31 cellular contexts compared by ENCODE assay signal in the genomic region with DNA sequence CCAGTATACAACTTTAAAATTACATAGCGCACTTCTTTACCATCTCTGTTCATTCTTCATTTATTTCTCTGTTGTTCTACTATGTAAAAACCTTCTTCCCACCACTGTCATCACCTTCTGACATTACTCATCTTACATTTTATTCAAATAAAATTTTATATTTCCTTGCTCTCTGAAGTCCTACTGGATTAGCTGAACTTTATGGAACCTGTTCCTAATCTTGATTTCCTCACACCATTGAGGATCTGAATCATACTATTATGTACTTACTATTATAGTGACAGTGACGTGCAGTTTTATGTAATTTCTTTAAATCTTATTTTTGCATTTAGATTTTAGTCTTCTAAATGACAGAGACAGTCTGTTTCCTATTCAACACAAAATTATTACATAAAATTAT.
"Had no signal": no experiment of that assay in that cellular context is flagged by ENCODE, and none has a peak within 500 bp of the region (broad histone marks: within the 10 kb centered on the region; RNA-seq: fewer than 3 reads in every experiment).

No MANE protein-coding gene starts in this region.

- H3K36me3 ChIP-seq: neural progenitor cell, ovary, right lobe of liver, sigmoid colon, spleen, suprapubic skin, tibial artery, transverse colon, upper lobe of right lung, vagina had no signal

- H3K27me3 ChIP-seq: neural progenitor cell, ovary, right lobe of liver, sigmoid colon, spleen, suprapubic skin, testis, tibial artery, transverse colon, upper lobe of right lung, vagina had no signal

- H3K4me2 ChIP-seq: neural progenitor cell, smooth muscle cell had no signal

- H3K79me2 ChIP-seq: parathyroid adenoma had no signal

- ATAC-seq: naive thymus-derived CD8-positive, alpha-beta T cell; natural killer cell treated with Interleukin-12 subunit alpha and Interleukin-12 subunit beta and Interleukin-15 and Interleukin-18, amount 100 ng/mL, for 72 hours; psoas muscle; right cardiac atrium; right lobe of liver; stimulated activated memory B cell treated with anti-CD40 and anti-IgM and Interleukin-4, amounts not matched to agents 10 μg/mL and 1 μg/mL and 100 μg/mL, for 72 hours; stimulated activated naive CD8-positive, alpha-beta T cell treated with anti-CD3 and anti-CD28 coated beads, Interleukin-15, amount 100 ng/mL, for 72 hours; stimulated activated naive CD8-positive, alpha-beta T cell treated with anti-CD3 and anti-CD28 coated beads, Interleukin-15, Interleukin-2, amounts not matched to agents 100 U/mL and 50 U/mL, for 24 hours; upper lobe of right lung had no signal

- H2AFZ ChIP-seq: neural progenitor cell, parathyroid adenoma had no signal

- DNase-seq: naive B cell; naive thymus-derived CD8-positive, alpha-beta T cell; nephron progenitor cell; occipital lobe; ovary; posterior cingulate gyrus; psoas muscle; right cardiac atrium; right lobe of liver; sigmoid colon; spleen; stimulated activated CD4-positive, alpha-beta T cell treated with anti-CD3 and anti-CD28 coated beads, Interleukin-12 subunit alpha, Interleukin-12 subunit beta, amount 100 ng/mL, for 4 hours; stimulated activated CD4-positive, alpha-beta T cell treated with anti-CD3 and anti-CD28 coated beads, Interleukin-1b, Interleukin-23, amount 100 ng/mL, for 48 hours; stimulated activated CD4-positive, alpha-beta T cell treated with anti-CD3 and anti-CD28 coated beads, Interleukin-4, amount 100 ng/mL, for 1 hour; stimulated activated CD4-positive, alpha-beta T cell treated with anti-CD3 and anti-CD28 coated beads, Interleukin-4, amount 100 ng/mL, for 4 hours; stimulated activated CD8-positive, alpha-beta memory T cell treated with anti-CD3 and anti-CD28 coated beads, Interleukin-4, amount 100 ng/mL, for 48 hours; stimulated activated naive CD4-positive, alpha-beta T cell; stimulated activated naive CD8-positive, alpha-beta T cell treated with anti-CD3 and anti-CD28 coated beads, Interleukin-15, amount 100 ng/mL, for 72 hours; stimulated activated naive CD8-positive, alpha-beta T cell treated with anti-CD3 and anti-CD28 coated beads, Interleukin-15, Interleukin-2, amounts not matched to agents 100 U/mL and 50 U/mL, for 24 hours; substantia nigra; testis; tibial artery; transverse colon; upper lobe of right lung had no signal

- H3K9ac ChIP-seq: neural progenitor cell, parathyroid adenoma had no signal

- H3K27ac ChIP-seq: neural progenitor cell, ovary, parathyroid adenoma, psoas muscle, right lobe of liver, sigmoid colon, spleen, suprapubic skin, testis, tibial artery, transverse colon, upper lobe of right lung, vagina had no signal

- H3K9me3 ChIP-seq: ovary, psoas muscle, right lobe of liver, sigmoid colon, spleen, suprapubic skin, testis, tibial artery, transverse colon, upper lobe of right lung, vagina had no signal

- H3K4me3 ChIP-seq: neural progenitor cell, ovary, psoas muscle, right lobe of liver, sigmoid colon, smooth muscle cell, spleen, suprapubic skin, testis, tibial artery, transverse colon, upper lobe of right lung, vagina had no signal

- H3K4me1 ChIP-seq: neural progenitor cell, parathyroid adenoma, psoas muscle, right lobe of liver, sigmoid colon, spleen, suprapubic skin, testis, tibial artery, transverse colon, upper lobe of right lung, vagina had no signal
